ENCODE assay signal across 1 cellular context in genomic region chr14:60106341-60106740, GRCh38.
TF ChIP-seq lines count a peak whose summit lies in the region.

No MANE protein-coding gene starts in this region.

TF ChIP-seq in GM23338, 12 proteins besides CTCF, POLR2A, EP300 and RAD21 (continued from another document):
- no peak for TF ChIP-seq ZNF462 (CRISPR knock-in tag; IDR thresholded peaks at IDR 0.05)
